In genomic region chr10:93496322-93497041, GRCh38 we compare ENCODE assay signal across 8 cellular contexts. TPM values are rescaled to one million over a fixed set of nuclear protein-coding genes. Genes with fewer than 3 reads are reported as not detected.
DNase-seq lines count a peak whose midpoint lies in the region; ATAC-seq and TF ChIP-seq lines count a peak whose summit lies in the region.

Gene CEP55 (plus strand): TSS chr10:93496612. CDS start chr10:93500052, 3,440 bp downstream.

- intact Hi-C loops in PC-3 (cut with micrococcal nuclease) = no loop called here

- H3K36me3 ChIP-seq in PC-3 (ENCODE audit: low read depth, low read length) (no peaks in the 10 kb centered on the region; the same call in 1 of the 2 replicates), muscle layer of colon (ENCODE audit: insufficient read depth, low read length) (no peaks in the 10 kb centered on the region)

- BruUV-seq in PC-3 (replicated peaks; lab: Mats Ljungman, UMichigan) = no TSS peak

- H3K9me3 ChIP-seq in PC-3 (ENCODE audit: low read length) (no peaks in the 10 kb centered on the region), muscle layer of colon (ENCODE audit: low read length) (no peaks in the 10 kb centered on the region)

- CTCF ChIA-PET in PC-3 (lab: Charles Lee) = interaction anchor here (0.5 to 0.6 kb wide), 2 partner anchors 14 to 16 kb away, joined by 4 read pairs; no protein-coding TSS in a partner anchor

- no peaks in the 10 kb centered on the region for H3K9me2 ChIP-seq in PC-3 (replicated peaks; ENCODE audit: low read length)

- H4K20me1 ChIP-seq in PC-3 (ENCODE audit: low read length) = no peaks in the 10 kb centered on the region

- POLR2A ChIA-PET in PC-3 (lab: Charles Lee; ENCODE audit: unreplicated experiment) = interaction anchor here (0.6 kb wide), 1 partner anchor 50 kb away, joined by 4 read pairs; no protein-coding TSS in a partner anchor

- peaks cover 49% of the 10 kb centered on the region for H3K79me2 ChIP-seq in PC-3 (ENCODE audit: low read length)

- H3K9ac ChIP-seq in PC-3 (ENCODE audit: low read length) = peak within 1 kb of the TSS; percentile 88
- H3K9ac ChIP-seq in muscle layer of colon (ENCODE audit: low read length) = no peak within 1 kb of the TSS

- H3K4me3 ChIP-seq in Jurkat, Clone E6-1 (ENCODE audit: low read length) = peak within 1 kb of the TSS; percentile 92
- H3K4me3 ChIP-seq in PC-3 (ENCODE audit: low read length) (peak within 1 kb of the TSS; percentile 98), muscle layer of colon (ENCODE audit: low read depth in 1 of 2, low read length in 2 of 2) (peak within 1 kb of the TSS; percentile 59 to 91)

- H2AFZ ChIP-seq in PC-3 (ENCODE audit: low read length) = peak within 1 kb of the TSS; percentile 87

- H3K27me3 ChIP-seq in PC-3 (ENCODE audit: low read length) = no peaks in the 10 kb centered on the region
- H3K27me3 ChIP-seq in muscle layer of colon (ENCODE audit: control insufficient read depth in 1 of 2, insufficient read depth in 2 of 2, low read length in 2 of 2) = no peaks in the 10 kb centered on the region

- ATAC-seq in GM21619 (IDR thresholded peaks at IDR 0.05; ENCODE audit: unreplicated experiment) (peak; percentile 98), PC-3 (peak; percentile 98)

- H3K4me2 ChIP-seq in PC-3 (ENCODE audit: low read length) = peak within 1 kb of the TSS; percentile 89

- H3K27ac ChIP-seq in PC-3 (ENCODE audit: low read length) (peak within 1 kb of the TSS; percentile 67), muscle layer of colon (ENCODE audit: low read depth, low read length) (peak within 1 kb of the TSS; percentile 14)

- no peak for TF ChIP-seq CTCF in PC-3 (conservative IDR thresholded peaks at IDR 0.05; ENCODE audit: low read depth, low read length)

- DNase-seq in DMS153 (lab: John Stamatoyannopoulos, UW) (peak; percentile 91), PC-3 (peak; percentile 93), activated T-cell treated with anti-CD3 and anti-CD28 coated beads for 4 hours (peak; percentile 94), erythroblast (lab: John Stamatoyannopoulos, UW) (peak; percentile 94 to 95)
- DNase-seq in Jurkat, Clone E6-1 (ENCODE audit: low read depth, low spot score) = peak; percentile 89
- peak; percentile 91 to 92 for DNase-seq in stimulated activated CD8-positive, alpha-beta memory T cell treated with anti-CD3 and anti-CD28 coated beads, Interleukin-7, amount 100 ng/mL, for 1 hour (ENCODE audit: low read depth in 2 of 2)

- H3F3A ChIP-seq in PC-3 (ENCODE audit: low read length, unreplicated experiment) = no peaks in the 10 kb centered on the region

- TF ChIP-seq POLR2A in erythroblast (IDR thresholded peaks at IDR 0.05; ENCODE audit: low read length) = peak; percentile 27

- H3K4me1 ChIP-seq in PC-3 (ENCODE audit: insufficient read depth, low read length) = peaks cover 12% of the 10 kb centered on the region; the same call in 1 of the 2 replicates
- peaks cover 5% of the 10 kb centered on the region for H3K4me1 ChIP-seq in muscle layer of colon (ENCODE audit: insufficient read depth, low read length)

RNA-seq across cellular contexts. Expression of gene CEP55, which starts in this region (rescaled TPM):
- polyA plus RNA-seq in Jurkat, Clone E6-1 (2012; ENCODE audit: insufficient read depth, insufficient read length) = 75.7 TPM
- 62.6 and 63.6 TPM in 2 replicates for total RNA-seq in PC-3 (2014; rRNA removed)

Comparison
In these comparisons a context has a peak if more than half of its experiments do, and no peak if none do; other contexts are left out.
1. Peak in every context shown above with its lines: DNase-seq, ATAC-seq, H3K4me3 ChIP-seq and H3K27ac ChIP-seq.